Comparison of ENCODE assay signal across 32 cellular contexts in the genomic region with DNA sequence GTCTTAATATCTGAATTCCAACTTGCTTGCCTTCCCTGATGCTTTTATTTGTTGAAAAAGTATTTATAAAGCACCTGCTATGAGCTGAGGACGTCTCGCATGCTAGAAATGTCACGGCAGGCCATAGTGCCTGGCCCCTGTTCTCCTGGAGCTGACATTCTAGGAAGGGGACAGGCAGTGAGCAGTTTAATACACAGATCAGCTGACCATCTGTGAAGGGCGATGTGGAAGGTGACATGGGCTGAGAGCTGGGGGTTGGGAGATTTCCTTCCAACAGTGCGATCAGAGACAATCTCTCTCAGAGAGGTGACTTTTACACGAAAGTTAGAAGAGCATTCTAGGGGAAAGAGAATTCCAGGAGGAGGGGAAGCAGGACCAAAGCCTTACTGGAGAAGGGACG.
"Had no signal": no experiment of that assay in that cellular context is flagged by ENCODE, and none has a peak within 500 bp of the region (broad histone marks: within the 10 kb centered on the region; RNA-seq: fewer than 3 reads in every experiment).

No MANE protein-coding gene starts in this region.

- H3K27ac ChIP-seq: Peyer's patch, VCaP had no signal

- DNase-seq: activated CD4-positive, alpha-beta memory T cell treated with anti-CD3 and anti-CD28 coated beads, Interleukin-2, amount 10 ng/mL, durations not matched to agents 7 days and 5 days; activated CD4-positive, alpha-beta T cell treated with anti-CD3 and anti-CD28 coated beads for 1 hour; activated CD4-positive, alpha-beta T cell treated with anti-CD3 and anti-CD28 coated beads for 48 hours; activated CD4-positive, CD25-positive, alpha-beta regulatory T cell; activated CD8-positive, alpha-beta memory T cell treated with anti-CD3 and anti-CD28 coated beads for 24 hours; activated CD8-positive, alpha-beta memory T cell treated with anti-CD3 and anti-CD28 coated beads, Interleukin-2, amount 10 ng/mL, durations not matched to agents 7 days and 5 days; activated effector memory CD4-positive, alpha-beta T cell treated with Interleukin-2 at 50 U/mL for 16 hours; activated naive CD4-positive, alpha-beta T cell treated with anti-CD3 and anti-CD28 coated beads, Interleukin-2, amount 10 ng/mL, durations not matched to agents 7 days and 5 days; activated naive CD8-positive, alpha-beta T cell treated with anti-CD3 and anti-CD28 coated beads, Interleukin-2, amount 50 U/mL, for 24 hours; activated T-cell treated with anti-CD3 and anti-CD28 coated beads, Interleukin-2, amount 50 U/mL, for 48 hours; anterior cingulate cortex; central memory CD4-positive, alpha-beta T cell; NCI-H1092 treated with DMSO at 0.1 percent for 48 hours; NCI-H1417 treated with DMSO at 0.1 percent for 48 hours; NCI-H187 treated with DMSO at 0.1 percent for 48 hours; NCI-H2081; NCI-H2227 treated with DMSO at 0.1 percent for 48 hours; NCI-H446; NCI-H510A treated with DMSO at 0.1 percent for 48 hours; NCI-H526 treated with DMSO at 0.1 percent for 48 hours; NCI-H774; PC-3; Peyer's patch; RPMI8226; SW 1271; T-helper 1 cell; T-helper 2 cell; T-helper 9 cell had no signal

- H3K27ac Mint-ChIP-seq: activated CD4-positive, alpha-beta memory T cell treated with anti-CD3 and anti-CD28 coated beads, Interleukin-2, amount 10 ng/mL, durations not matched to agents 7 days and 5 days; activated CD8-positive, alpha-beta memory T cell treated with anti-CD3 and anti-CD28 coated beads, Interleukin-2, amount 10 ng/mL, durations not matched to agents 7 days and 5 days; activated naive CD4-positive, alpha-beta T cell treated with anti-CD3 and anti-CD28 coated beads, Interleukin-2, amount 10 ng/mL, durations not matched to agents 7 days and 5 days; activated naive CD8-positive, alpha-beta T cell; activated naive CD8-positive, alpha-beta T cell treated with anti-CD3 and anti-CD28 coated beads, Interleukin-2, amount 50 U/mL, for 24 hours had no signal

- H3K27me3 Mint-ChIP-seq: activated CD4-positive, alpha-beta memory T cell treated with anti-CD3 and anti-CD28 coated beads, Interleukin-2, amount 10 ng/mL, durations not matched to agents 7 days and 5 days; activated CD8-positive, alpha-beta memory T cell treated with anti-CD3 and anti-CD28 coated beads, Interleukin-2, amount 10 ng/mL, durations not matched to agents 7 days and 5 days; activated naive CD4-positive, alpha-beta T cell treated with anti-CD3 and anti-CD28 coated beads, Interleukin-2, amount 10 ng/mL, durations not matched to agents 7 days and 5 days; activated naive CD8-positive, alpha-beta T cell treated with anti-CD3 and anti-CD28 coated beads, Interleukin-2, amount 50 U/mL, for 24 hours; brain had no signal

- H3K4me1 Mint-ChIP-seq: activated CD4-positive, alpha-beta memory T cell treated with anti-CD3 and anti-CD28 coated beads, Interleukin-2, amount 10 ng/mL, durations not matched to agents 7 days and 5 days; activated CD8-positive, alpha-beta memory T cell treated with anti-CD3 and anti-CD28 coated beads, Interleukin-2, amount 10 ng/mL, durations not matched to agents 7 days and 5 days; activated naive CD4-positive, alpha-beta T cell treated with anti-CD3 and anti-CD28 coated beads, Interleukin-2, amount 10 ng/mL, durations not matched to agents 7 days and 5 days; activated naive CD8-positive, alpha-beta T cell treated with anti-CD3 and anti-CD28 coated beads, Interleukin-2, amount 50 U/mL, for 24 hours had no signal

- H3K27me3 ChIP-seq: Peyer's patch had no signal

- H3K36me3 Mint-ChIP-seq: activated CD8-positive, alpha-beta memory T cell treated with anti-CD3 and anti-CD28 coated beads, Interleukin-2, amount 10 ng/mL, durations not matched to agents 7 days and 5 days; activated naive CD4-positive, alpha-beta T cell treated with anti-CD3 and anti-CD28 coated beads, Interleukin-2, amount 10 ng/mL, durations not matched to agents 7 days and 5 days; activated naive CD8-positive, alpha-beta T cell had no signal

- H3K9me3 ChIP-seq: Peyer's patch had no signal

- H3K4me3 Mint-ChIP-seq: activated CD4-positive, alpha-beta memory T cell treated with anti-CD3 and anti-CD28 coated beads, Interleukin-2, amount 10 ng/mL, durations not matched to agents 7 days and 5 days; activated CD8-positive, alpha-beta memory T cell treated with anti-CD3 and anti-CD28 coated beads, Interleukin-2, amount 10 ng/mL, durations not matched to agents 7 days and 5 days; activated naive CD4-positive, alpha-beta T cell treated with anti-CD3 and anti-CD28 coated beads, Interleukin-2, amount 10 ng/mL, durations not matched to agents 7 days and 5 days; activated naive CD8-positive, alpha-beta T cell; activated naive CD8-positive, alpha-beta T cell treated with anti-CD3 and anti-CD28 coated beads, Interleukin-2, amount 50 U/mL, for 24 hours; brain had no signal

- H3K4me3 ChIP-seq: K562, Peyer's patch had no signal

- H3K9me3 Mint-ChIP-seq: activated CD4-positive, alpha-beta memory T cell treated with anti-CD3 and anti-CD28 coated beads, Interleukin-2, amount 10 ng/mL, durations not matched to agents 7 days and 5 days; activated naive CD4-positive, alpha-beta T cell treated with anti-CD3 and anti-CD28 coated beads, Interleukin-2, amount 10 ng/mL, durations not matched to agents 7 days and 5 days had no signal

- ATAC-seq: activated CD8-positive, alpha-beta memory T cell treated with anti-CD3 and anti-CD28 coated beads, Interleukin-2, amount 10 ng/mL, durations not matched to agents 7 days and 5 days; activated naive CD8-positive, alpha-beta T cell treated with anti-CD3 and anti-CD28 coated beads, Interleukin-2, amount 50 U/mL, for 24 hours; K562; PC-3 had no signal

- H3K4me1 ChIP-seq: Peyer's patch had no signal
